ENCODE assay signal across 8 cellular contexts in genomic region chr11:94171693-94172440, GRCh38. TPM values are rescaled to one million over a fixed set of nuclear protein-coding genes. Genes with fewer than 3 reads are reported as not detected.
DNase-seq lines count a peak whose midpoint lies in the region; ATAC-seq lines count a peak whose summit lies in the region.

No MANE protein-coding gene starts in this region.

- peaks cover 1% of the 10 kb centered on the region; the same call in 1 of the 2 replicates for H3K4me1 ChIP-seq in iPS DF 6.9 (ENCODE audit: control insufficient read depth, insufficient read depth, low read length)

- H3K27ac ChIP-seq in iPS DF 6.9 (ENCODE audit: low read length): no peak overlapping the region

- no CpG with 5 or more reads among the region's 8 CpGs for WGBS in iPS DF 6.9 (ENCODE audit: insufficient coverage, insufficient read length)

- CTCF ChIA-PET in activated naive CD4-positive, alpha-beta T cell treated with anti-CD3 and anti-CD28 coated beads for 36 hours (lab: Charles Lee): interaction anchor here (0.7 to 1.7 kb wide), 8 partner anchors 10 to 138 kb away, joined by 3 to 4 read pairs (median 4); partner anchors contain the start of gene PANX1

- no peak overlapping the region for H3K4me3 ChIP-seq in iPS DF 6.9 (ENCODE audit: low read length)

- peak; percentile 73 for ATAC-seq in GM21723 (IDR thresholded peaks at IDR 0.05; ENCODE audit: unreplicated experiment)
- peak; percentile 79 to 81 for ATAC-seq in stimulated activated naive B cell treated with anti-CD40 and anti-IgM and Interleukin-4, amounts not matched to agents 10 μg/mL and 1 μg/mL and 100 μg/mL, for 72 hours (replicated peaks)

- intact Hi-C loops in activated naive CD4-positive, alpha-beta T cell treated with anti-CD3 and anti-CD28 coated beads for 36 hours (cut with micrococcal nuclease): loop anchor here (1.0 kb wide), 1 partner anchor 332 kb away; no protein-coding TSS in a partner anchor

- H3K4me3 Mint-ChIP-seq in activated naive CD4-positive, alpha-beta T cell treated with anti-CD3 and anti-CD28 coated beads for 36 hours: no peak overlapping the region
- H3K4me3 Mint-ChIP-seq in stimulated activated naive B cell treated with anti-CD40 and anti-IgM and Interleukin-4, amounts not matched to agents 10 μg/mL and 1 μg/mL and 100 μg/mL, for 72 hours: no peak overlapping the region

- H3K4me1 Mint-ChIP-seq in activated naive CD4-positive, alpha-beta T cell treated with anti-CD3 and anti-CD28 coated beads for 36 hours (ENCODE audit: low read depth): peaks cover 18% of the 10 kb centered on the region
- peaks cover 33 to 43% of the 10 kb centered on the region in 2 donors for H3K4me1 Mint-ChIP-seq in stimulated activated naive B cell treated with anti-CD40 and anti-IgM and Interleukin-4, amounts not matched to agents 10 μg/mL and 1 μg/mL and 100 μg/mL, for 72 hours

- no peak overlapping the region for H3K27ac Mint-ChIP-seq in activated naive CD4-positive, alpha-beta T cell treated with anti-CD3 and anti-CD28 coated beads for 36 hours
- H3K27ac Mint-ChIP-seq in stimulated activated naive B cell treated with anti-CD40 and anti-IgM and Interleukin-4, amounts not matched to agents 10 μg/mL and 1 μg/mL and 100 μg/mL, for 72 hours: no peak overlapping the region

- H3K36me3 Mint-ChIP-seq in activated naive CD4-positive, alpha-beta T cell treated with anti-CD3 and anti-CD28 coated beads for 36 hours (ENCODE audit: low read depth): peaks cover 19% of the 10 kb centered on the region
- peaks cover 15 to 40% of the 10 kb centered on the region in 2 donors for H3K36me3 Mint-ChIP-seq in stimulated activated naive B cell treated with anti-CD40 and anti-IgM and Interleukin-4, amounts not matched to agents 10 μg/mL and 1 μg/mL and 100 μg/mL, for 72 hours

- H3K9me3 ChIP-seq in iPS DF 6.9 (ENCODE audit: control insufficient read depth, insufficient read depth, low read length): no peaks in the 10 kb centered on the region

- peaks cover 2% of the 10 kb centered on the region for H3K9me3 Mint-ChIP-seq in activated naive CD4-positive, alpha-beta T cell treated with anti-CD3 and anti-CD28 coated beads for 36 hours
- H3K9me3 Mint-ChIP-seq in stimulated activated naive B cell treated with anti-CD40 and anti-IgM and Interleukin-4, amounts not matched to agents 10 μg/mL and 1 μg/mL and 100 μg/mL, for 72 hours: no peaks in the 10 kb centered on the region

- no peaks in the 10 kb centered on the region for H3K27me3 Mint-ChIP-seq in activated naive CD4-positive, alpha-beta T cell treated with anti-CD3 and anti-CD28 coated beads for 36 hours (ENCODE audit: low read depth)
- no peaks in the 10 kb centered on the region for H3K27me3 Mint-ChIP-seq in stimulated activated naive B cell treated with anti-CD40 and anti-IgM and Interleukin-4, amounts not matched to agents 10 μg/mL and 1 μg/mL and 100 μg/mL, for 72 hours

- DNase-seq in DMS 273 (lab: John Stamatoyannopoulos, UW; ENCODE audit: unreplicated experiment) (peak; percentile 56), DMS 273 treated with DMSO at 0.1 percent for 48 hours (lab: John Stamatoyannopoulos, UW) (no peak), NCI-H460 (ENCODE audit: extremely low read depth, low read depth) (peak; percentile 26), iPS DF 6.9 (ENCODE audit: low read depth, low spot score) (peak; percentile 54), NCI-H2029 treated with DMSO at 0.1 percent for 48 hours (lab: John Stamatoyannopoulos, UW) (no peak)
- DNase-seq in activated naive CD4-positive, alpha-beta T cell treated with anti-CD3 and anti-CD28 coated beads for 36 hours: peak; percentile 55
- DNase-seq in stimulated activated naive B cell treated with anti-CD40 and anti-IgM and Interleukin-4, amounts not matched to agents 10 μg/mL and 1 μg/mL and 100 μg/mL, for 72 hours: no peak

- H3K27me3 ChIP-seq in iPS DF 6.9 (ENCODE audit: control insufficient read depth, insufficient read depth, low read length): no peaks in the 10 kb centered on the region

- H3K36me3 ChIP-seq in iPS DF 6.9 (ENCODE audit: control insufficient read depth, insufficient read depth, low read length): no peaks in the 10 kb centered on the region

RNA-seq across cellular contexts. Expression of gene PANX1, which starts 43.2 kb away (rescaled TPM):
- total RNA-seq in NCI-H460 (2014; rRNA removed; shearing (Covaris generic)): 16.1 and 16.2 TPM in 2 replicates
- polyA plus RNA-seq in NCI-H460 (2014; cell fraction: nucleus; rRNA removed): 6.7 and 7.9 TPM in 2 replicates
- 1 to 10 TPM; 5.4 to 5.8 TPM for total RNA-seq in activated naive CD4-positive, alpha-beta T cell treated with anti-CD3 and anti-CD28 coated beads for 36 hours

Comparison
In these comparisons a context has a peak if more than half of its experiments do, and no peak if none do; other contexts are left out.
1. DNase-seq: peak in DMS 273 (single experiment), NCI-H460 (single experiment), activated naive CD4-positive, alpha-beta T cell treated with anti-CD3 and anti-CD28 coated beads for 36 hours (single experiment) and iPS DF 6.9 (single experiment); none in DMS 273 treated with DMSO at 0.1 percent for 48 hours (single experiment), stimulated activated naive B cell treated with anti-CD40 and anti-IgM and Interleukin-4, amounts not matched to agents 10 μg/mL and 1 μg/mL and 100 μg/mL, for 72 hours (single experiment) and NCI-H2029 treated with DMSO at 0.1 percent for 48 hours (single experiment).